Comparison of ENCODE assay signal across 8 cellular contexts in the genomic region with DNA sequence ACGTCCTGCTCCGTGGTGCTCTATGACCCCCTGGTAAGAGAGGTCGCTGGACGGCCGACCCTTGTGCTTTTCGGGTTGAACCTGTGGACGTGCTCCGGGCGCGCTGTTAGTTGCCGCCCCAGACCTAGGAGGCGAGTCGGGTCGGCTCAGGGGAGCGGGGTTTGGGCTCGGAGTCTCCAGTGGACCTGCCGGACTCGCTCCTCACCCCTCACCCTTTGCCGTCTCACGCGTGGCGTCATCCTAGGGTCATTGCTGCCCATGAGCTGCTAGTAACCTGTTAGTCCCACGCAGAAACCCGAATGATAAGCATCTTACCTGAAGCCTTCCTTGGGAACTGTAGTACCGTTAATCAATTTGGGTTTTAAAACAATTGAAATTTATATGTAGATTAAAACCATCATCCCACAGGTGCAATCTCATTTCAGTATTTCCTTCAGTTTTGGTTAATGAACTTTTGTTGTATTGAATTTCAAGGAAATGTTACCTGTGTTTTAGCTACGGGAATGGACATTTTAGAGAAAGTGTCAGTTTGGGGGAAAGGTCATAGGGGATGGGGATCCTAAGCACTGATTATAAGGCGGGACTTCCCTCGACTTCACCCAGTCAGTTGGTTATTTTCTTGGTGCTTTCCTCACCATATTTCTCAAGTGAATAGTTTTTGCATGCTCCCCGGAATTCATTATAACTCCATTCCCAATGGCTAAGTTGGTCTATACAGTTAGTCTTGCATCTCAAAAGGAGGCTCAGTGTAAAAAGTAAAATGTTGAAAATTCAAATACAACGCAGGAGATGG. TPM values are rescaled to one million over a fixed set of nuclear protein-coding genes. Genes with fewer than 3 reads are reported as not detected.
DNase-seq lines count a peak whose midpoint lies in the region; ATAC-seq and TF ChIP-seq lines count a peak whose summit lies in the region.

No MANE protein-coding gene starts in this region.

- H3K4me3 ChIP-seq in mammary epithelial cell (replicated peaks in 1 of 3; ENCODE audit: insufficient read depth in 1 of 3, low read depth in 2 of 3, low read length in 3 of 3) (peak overlapping the region; percentile 66 to 96 (median 85)), lower leg skin (ENCODE audit: low read depth, poor library complexity, severe bottlenecking) (peak overlapping the region; percentile 90)

- TF ChIP-seq POLR2A in lower leg skin (IDR thresholded peaks at IDR 0.05) = no peak

- peaks cover 18% of the 10 kb centered on the region for H3K4me1 ChIP-seq in mammary epithelial cell (ENCODE audit: insufficient read depth, low read length)

- no peaks in the 10 kb centered on the region for H3K9me3 Mint-ChIP-seq in type B pancreatic cell

- peak overlapping the region; percentile 86 for H3K27ac ChIP-seq in mammary epithelial cell (ENCODE audit: insufficient read depth, low read depth, low read length)

- CTCF ChIA-PET in GM10248 (lab: Yijun Ruan, JAX) (interaction anchor here (1.1 to 3.1 kb wide), 5 partner anchors 9 to 154 kb away, joined by 3 to 11 read pairs (median 5); no protein-coding TSS in a partner anchor), mammary epithelial cell (lab: Charles Lee; ENCODE audit: low non-redundant PET) (interaction anchor here (0.6 kb wide), 1 partner anchor 169 kb away, joined by 3 read pairs; no protein-coding TSS in a partner anchor)

- peaks cover 2% of the 10 kb centered on the region for H3K36me3 ChIP-seq in mammary epithelial cell (ENCODE audit: insufficient read depth, low read length)

- TF ChIP-seq CTCF in GM10248 (IDR thresholded peaks at IDR 0.05; ENCODE audit: control extremely low read depth, extremely low read depth, low read depth, missing control alignments) (no peak), mammary epithelial cell (conservative IDR thresholded peaks at IDR 0.05 in 1 of 2, IDR thresholded peaks at IDR 0.05 in 1 of 2; ENCODE audit: extremely low read depth in 1 of 2, insufficient read depth in 1 of 2, low read depth in 1 of 2, low read length in 2 of 2) (no peak), lower leg skin (IDR thresholded peaks at IDR 0.05) (no peak), type B pancreatic cell (conservative IDR thresholded peaks at IDR 0.05) (no peak)

- DNase-seq in GM10248 (ENCODE audit: extremely low spot score) (peak; percentile 28), HuH-7 (ENCODE audit: low spot score) (peak; percentile 13), mammary epithelial cell (no peak), lower leg skin (ENCODE audit: low spot score in 2 of 2) (no peak), type B pancreatic cell (ENCODE audit: extremely low spot score, unreplicated experiment) (no peak), A172 (ENCODE audit: low spot score) (no peak), cerebellar nuclear complex (lab: John Stamatoyannopoulos, UW) (no peak)

- POLR2A ChIA-PET in GM10248 (lab: Yijun Ruan, JAX) = no interaction called here

- H3K36me3 Mint-ChIP-seq in type B pancreatic cell = peaks cover 25% of the 10 kb centered on the region

- dilution Hi-C loops in mammary epithelial cell (cut with HindIII; ENCODE audit: low sequenced_read_pairs) = no loop called here

- no peaks in the 10 kb centered on the region for H4K20me1 ChIP-seq in mammary epithelial cell (ENCODE audit: insufficient read depth, low read length)

- H3K27ac Mint-ChIP-seq in type B pancreatic cell = peak overlapping the region; percentile 92

- no peaks in the 10 kb centered on the region for H3K27me3 Mint-ChIP-seq in type B pancreatic cell

- no peaks in the 10 kb centered on the region for H3K27me3 ChIP-seq in mammary epithelial cell (ENCODE audit: insufficient read depth, low read length)

- 10% methylated on average over 9 of the region's 30 CpGs for WGBS in mammary epithelial cell (ENCODE audit: low coverage, missing lambda C conversion rate)
- 3 to 5% methylated on average over 16 to 22 of the region's 30 CpGs for WGBS in lower leg skin, 2 donors

- H2AFZ ChIP-seq in mammary epithelial cell (ENCODE audit: low read depth, low read length) = peak overlapping the region; percentile 99

- H3K4me3 Mint-ChIP-seq in type B pancreatic cell = peak overlapping the region; percentile 91

- H3K4me1 Mint-ChIP-seq in type B pancreatic cell (ENCODE audit: unreplicated experiment) = peaks cover 39% of the 10 kb centered on the region

- in situ Hi-C loops in mammary epithelial cell (cut with MboI; ENCODE audit: low sequenced_read_pairs in 2 of 2) = no loop called here

- intact Hi-C loops in mammary epithelial cell (cut with micrococcal nuclease) = no loop called here
- intact Hi-C loops in lower leg skin (cut with DNase I; ENCODE audit: low total_unique reads) = no loop called here

- peak overlapping the region; percentile 94 for H3K4me2 ChIP-seq in mammary epithelial cell (ENCODE audit: insufficient read depth, low read depth, low read length)

- H3K79me2 ChIP-seq in mammary epithelial cell (ENCODE audit: insufficient read depth, low read length) = peaks cover 74% of the 10 kb centered on the region

- peak overlapping the region; percentile 86 for H3K9ac ChIP-seq in mammary epithelial cell (ENCODE audit: insufficient read depth, low read length)

- H3K9me3 ChIP-seq in mammary epithelial cell (replicated peaks; ENCODE audit: insufficient read depth, low read length) = no peaks in the 10 kb centered on the region

- BruUV-seq in mammary epithelial cell (replicated peaks; lab: Mats Ljungman, UMichigan) = TSS peak; percentile 32

- peak; percentile 21 for ATAC-seq in GM21529 (IDR thresholded peaks at IDR 0.05; ENCODE audit: unreplicated experiment)

RNA-seq across cellular contexts. Expression of a gene that starts 0.5 kb away (rescaled TPM):
- total RNA-seq in mammary epithelial cell (10 to 100 TPM; 88.6 to 91.4 TPM), lower leg skin (10 to 100 TPM; 52.6 to 67.6 (median 59.7) TPM), type B pancreatic cell (ENCODE audit: low replicate concordance) (79.2 and 94.6 TPM in 2 replicates)
- 42.9 TPM for polyA plus RNA-seq in mammary epithelial cell
- 86.6 TPM for polyA minus RNA-seq in mammary epithelial cell
- 55.2 and 55.5 TPM in 2 replicates for total RNA-seq in A172 (2014; rRNA removed; shearing (Covaris generic))

RNA-seq across cellular contexts. Expression of a gene that starts 1.1 kb away (rescaled TPM):
- 100 to 1,000 TPM; 123 to 255 TPM for total RNA-seq in mammary epithelial cell
- 170 TPM for polyA plus RNA-seq in mammary epithelial cell
- 87.8 TPM for polyA minus RNA-seq in mammary epithelial cell
- total RNA-seq in lower leg skin = 100 to 1,000 TPM in 1 of 4 donors, 10 to 100 TPM in 3; 64.3 to 137 (median 83.2) TPM
- total RNA-seq in type B pancreatic cell (ENCODE audit: low replicate concordance) = 29.7 and 48.7 TPM in 2 replicates
- 139 and 176 TPM in 2 replicates for total RNA-seq in A172 (2014; rRNA removed; shearing (Covaris generic))

RNA-seq across cellular contexts. Expression of a gene that starts 57.1 kb away (rescaled TPM):
- 10 to 100 TPM in 1 of 2 donors, 1 to 10 TPM in 1; 7.5 to 17.3 TPM for total RNA-seq in mammary epithelial cell
- polyA plus RNA-seq in mammary epithelial cell = 5.8 TPM
- 13.2 TPM for polyA minus RNA-seq in mammary epithelial cell
- total RNA-seq in lower leg skin = 1 to 10 TPM; 1.1 to 6.2 (median 4.1) TPM
- total RNA-seq in type B pancreatic cell (ENCODE audit: low replicate concordance) = 2.4 and 3.2 TPM in 2 replicates
- 3.3 and 3.9 TPM in 2 replicates for total RNA-seq in A172 (2014; rRNA removed; shearing (Covaris generic))

Comparison
In these comparisons a context has a peak if more than half of its experiments do, and no peak if none do; other contexts are left out.
1. DNase-seq: peak in GM10248 (single experiment) and HuH-7 (single experiment); none in mammary epithelial cell (single experiment), lower leg skin (0 of 2), type B pancreatic cell (single experiment), A172 (single experiment) and cerebellar nuclear complex (0 of 2).